ENCODE assay signal across 12 cellular contexts in genomic region chr2:184444623-184445223, GRCh38.
DNase-seq lines count a peak whose midpoint lies in the region; ATAC-seq and TF ChIP-seq lines count a peak whose summit lies in the region.
"Had no signal": no experiment of that assay in that cellular context is flagged by ENCODE, and none has a peak within 500 bp of the region (broad histone marks: within the 10 kb centered on the region; RNA-seq: fewer than 3 reads in every experiment).

No MANE protein-coding gene starts in this region.

- CTCF ChIA-PET in Caco-2 (lab: Charles Lee): no interaction called here

- H3K4me3 Mint-ChIP-seq in Caco-2 (ENCODE audit: unreplicated experiment): no peak overlapping the region

- no peaks in the 10 kb centered on the region; the same call in 1 of the 2 replicates for H3F3A ChIP-seq in DOHH2 (ENCODE audit: control insufficient read depth, insufficient read depth)

- H4K20me1 ChIP-seq in DOHH2 (ENCODE audit: control insufficient read depth, insufficient read depth, low read depth, low read length): no peaks in the 10 kb centered on the region

- H3K4me1 ChIP-seq in DOHH2 (ENCODE audit: control insufficient read depth, low read length) (peaks cover 33% of the 10 kb centered on the region), suprapubic skin (peaks cover 2% of the 10 kb centered on the region), Caco-2 (no peaks in the 10 kb centered on the region)
- H3K4me1 ChIP-seq: adrenal gland, parathyroid adenoma, testis had no signal

- no peak for TF ChIP-seq POLR2A in suprapubic skin (IDR thresholded peaks at IDR 0.05)

- H3K27ac Mint-ChIP-seq in Caco-2 (ENCODE audit: unreplicated experiment): no peak overlapping the region

- TF ChIP-seq EP300 in suprapubic skin (IDR thresholded peaks at IDR 0.05): no peak

- POLR2A ChIA-PET in Caco-2 (lab: Charles Lee): no interaction called here

- no peaks in the 10 kb centered on the region for H3K27me3 Mint-ChIP-seq in Caco-2 (ENCODE audit: insufficient read depth, unreplicated experiment)

- H3K27ac ChIP-seq in DOHH2 (ENCODE audit: low read depth, low read length): peak overlapping the region; percentile 67
- H3K27ac ChIP-seq in suprapubic skin: no peak overlapping the region
- H3K27ac ChIP-seq: adrenal gland, parathyroid adenoma, testis had no signal

- peak overlapping the region; percentile 52 for H3K4me2 ChIP-seq in DOHH2 (ENCODE audit: low read length)

- ATAC-seq in GM19328 (IDR thresholded peaks at IDR 0.05; ENCODE audit: unreplicated experiment) (peak; percentile 38), HG02642 (IDR thresholded peaks at IDR 0.05; ENCODE audit: poor library complexity, unreplicated experiment) (peak; percentile 18), HG03378 (IDR thresholded peaks at IDR 0.05; ENCODE audit: unreplicated experiment) (peak; percentile 32)

- TF ChIP-seq CTCF in DOHH2 (IDR thresholded peaks at IDR 0.05; ENCODE audit: low read depth, low read length, poor library complexity, severe bottlenecking) (no peak), suprapubic skin (IDR thresholded peaks at IDR 0.05) (no peak), Caco-2 (IDR thresholded peaks at IDR 0.05; ENCODE audit: insufficient read depth in 1 of 2, low read depth in 1 of 2, low read length in 1 of 2, severe bottlenecking in 1 of 2, unreplicated experiment in 1 of 2) (no peak)

- intact Hi-C loops in Caco-2 (cut with micrococcal nuclease; ENCODE audit: unreplicated experiment): no loop called here

- BruUV-seq in Caco-2 (replicated peaks; lab: Mats Ljungman, UMichigan): no TSS peak

- H3K4me1 Mint-ChIP-seq in Caco-2 (ENCODE audit: low read depth, unreplicated experiment): no peaks in the 10 kb centered on the region

- H3K36me3 ChIP-seq in DOHH2 (ENCODE audit: control insufficient read depth, low read length) (peaks cover 18% of the 10 kb centered on the region), suprapubic skin (no peaks in the 10 kb centered on the region), Caco-2 (ENCODE audit: control insufficient read depth, insufficient read depth, low read length) (no peaks in the 10 kb centered on the region)
- H3K36me3 ChIP-seq: adrenal gland had no signal

- no peak for DNase-seq in suprapubic skin (ENCODE audit: low spot score in 2 of 2)
- DNase-seq in NCI-H2227 (lab: John Stamatoyannopoulos, UW; ENCODE audit: unreplicated experiment): no peak
- DNase-seq in amygdala (lab: John Stamatoyannopoulos, UW): no peak
- DNase-seq in Caco-2: no peak
- DNase-seq: activated T-cell treated with anti-CD3 and anti-CD28 coated beads, Interleukin-2, amount 50 U/mL, for 1 hour; adrenal gland; testis had no signal

- H3K4me3 ChIP-seq in DOHH2 (ENCODE audit: low read length) (peak overlapping the region; percentile 23), suprapubic skin (no peak overlapping the region), Caco-2 (ENCODE audit: low read depth, low read length) (no peak overlapping the region)
- H3K4me3 ChIP-seq: adrenal gland, testis had no signal

- no peaks in the 10 kb centered on the region for H3K27me3 ChIP-seq in DOHH2 (ENCODE audit: control insufficient read depth, low read length)
- no peaks in the 10 kb centered on the region for H3K27me3 ChIP-seq in suprapubic skin
- no peaks in the 10 kb centered on the region for H3K27me3 ChIP-seq in Caco-2 (replicated peaks; ENCODE audit: control insufficient read depth, insufficient read depth, low read length)
- H3K27me3 ChIP-seq: adrenal gland, testis had no signal

- H3K9me2 ChIP-seq in DOHH2 (replicated peaks; ENCODE audit: control insufficient read depth, low read length): no peaks in the 10 kb centered on the region

- no peaks in the 10 kb centered on the region for H3K36me3 Mint-ChIP-seq in Caco-2 (ENCODE audit: insufficient read depth, unreplicated experiment)

- no peaks in the 10 kb centered on the region for H3K79me2 ChIP-seq in DOHH2 (ENCODE audit: control insufficient read depth, low read length)
- H3K79me2 ChIP-seq: parathyroid adenoma had no signal

- no peaks in the 10 kb centered on the region for H3K9me3 ChIP-seq in DOHH2 (ENCODE audit: control insufficient read depth, insufficient read depth, low read length)
- no peaks in the 10 kb centered on the region for H3K9me3 ChIP-seq in suprapubic skin
- H3K9me3 ChIP-seq in Caco-2: no peaks in the 10 kb centered on the region
- H3K9me3 ChIP-seq: adrenal gland, testis had no signal

- no peaks in the 10 kb centered on the region for H3K9me3 Mint-ChIP-seq in Caco-2 (ENCODE audit: unreplicated experiment)

- 61% methylated on average over 4 of the region's 4 CpGs for WGBS in suprapubic skin
